ENCODE assay signal across 18 cellular contexts in genomic region chr2:226223704-226224103, GRCh38.
DNase-seq lines count a peak whose midpoint lies in the region; ATAC-seq, FAIRE-seq and TF ChIP-seq lines count a peak whose summit lies in the region.
"Had no signal": no experiment of that assay in that cellular context is flagged by ENCODE, and none has a peak within 500 bp of the region (broad histone marks: within the 10 kb centered on the region; RNA-seq: fewer than 3 reads in every experiment).

No MANE protein-coding gene starts in this region.

- TF ChIP-seq EP300 in A549 (IDR thresholded peaks at IDR 0.05) = no peak
- no peak for TF ChIP-seq EP300 in H1 (IDR thresholded peaks at IDR 0.05; ENCODE audit: borderline replicate concordance in 1 of 2, low read depth in 2 of 2, low read length in 2 of 2)

- H2BK12ac ChIP-seq in H1 (ENCODE audit: low read depth, low read length) = no peak overlapping the region

- no peaks in the 10 kb centered on the region for H3K79me1 ChIP-seq in H1 (ENCODE audit: low read depth, low read length)

- no peak overlapping the region for H3K4me2 ChIP-seq in A549
- no peak overlapping the region for H3K4me2 ChIP-seq in HCT116 (ENCODE audit: low read length)
- no peak overlapping the region for H3K4me2 ChIP-seq in H1 (ENCODE audit: insufficient read depth in 1 of 2, low read depth in 2 of 2, low read length in 2 of 2)

- no peak overlapping the region for H2BK5ac ChIP-seq in H1 (ENCODE audit: low read depth, low read length)

- H3K9ac ChIP-seq in HCT116 (ENCODE audit: low read length) = no peak overlapping the region
- no peak overlapping the region for H3K9ac ChIP-seq in H1 (replicated peaks in 1 of 4; ENCODE audit: extremely low read depth in 1 of 4, low read depth in 3 of 4, low read length in 3 of 4)
- H3K9ac ChIP-seq: GM23248 had no signal

- H4K20me1 ChIP-seq in HCT116 (ENCODE audit: insufficient read depth) = no peaks in the 10 kb centered on the region
- H4K20me1 ChIP-seq in H1 (replicated peaks in 1 of 2; ENCODE audit: control insufficient read depth in 1 of 2, insufficient read depth in 2 of 2, low read length in 2 of 2) = no peaks in the 10 kb centered on the region

- H3K36me3 ChIP-seq in HCT116 (ENCODE audit: control insufficient read depth in 1 of 2, insufficient read depth in 2 of 2, low read length in 2 of 2) = no peaks in the 10 kb centered on the region
- H3K36me3 ChIP-seq in H1 (ENCODE audit: control insufficient read depth in 2 of 4, insufficient read depth in 4 of 4, low read length in 3 of 4) = no peaks in the 10 kb centered on the region
- H3K36me3 ChIP-seq in mucosa of descending colon (ENCODE audit: low read depth) = no peaks in the 10 kb centered on the region
- no peaks in the 10 kb centered on the region for H3K36me3 ChIP-seq in CD8-positive, alpha-beta T cell (ENCODE audit: insufficient read depth, low read length)

- TF ChIP-seq CTCF in A549 (IDR thresholded peaks at IDR 0.05) (no peak), HCT116 (IDR thresholded peaks at IDR 0.05 in 2 of 3, conservative IDR thresholded peaks at IDR 0.05 in 1 of 3; ENCODE audit: borderline replicate concordance in 1 of 3, insufficient read depth in 1 of 3, low read depth in 2 of 3, low read length in 2 of 3) (no peak), H1 (IDR thresholded peaks at IDR 0.05; ENCODE audit: control extremely low read depth in 1 of 3, insufficient read depth in 1 of 3, low read depth in 1 of 3, low read length in 3 of 3) (no peak), mucosa of descending colon (IDR thresholded peaks at IDR 0.05) (no peak)
- no peak for TF ChIP-seq CTCF in CD8-positive, alpha-beta T cell (IDR thresholded peaks at IDR 0.05)

- H3K4ac ChIP-seq in H1 (replicated peaks; ENCODE audit: insufficient read length, low read depth, low read length) = no peak overlapping the region

- H3K23me2 ChIP-seq in H1 (ENCODE audit: low read depth, low read length) = no peaks in the 10 kb centered on the region

- TF ChIP-seq POLR2A in A549 (IDR thresholded peaks at IDR 0.05; ENCODE audit: low read length) (no peak), HCT116 (IDR thresholded peaks at IDR 0.05; ENCODE audit: borderline replicate concordance, extremely low read depth, insufficient read depth, insufficient read length) (no peak), H1 (IDR thresholded peaks at IDR 0.05; ENCODE audit: control extremely low read depth in 1 of 2, low read depth in 2 of 2, low read length in 2 of 2) (no peak)

- H2AFZ ChIP-seq in HCT116 (ENCODE audit: low read depth, low read length, poor library complexity, severe bottlenecking) (peak overlapping the region; percentile 2), H1 (ENCODE audit: low read length) (no peak overlapping the region)
- H2AFZ ChIP-seq: GM23248 had no signal

- H3K27ac ChIP-seq in A549 = no peak overlapping the region
- no peak overlapping the region for H3K27ac ChIP-seq in HCT116 (ENCODE audit: low read depth, low read length)
- H3K27ac ChIP-seq in H1 (ENCODE audit: low read depth, low read length) = no peak overlapping the region
- no peak overlapping the region for H3K27ac ChIP-seq in CD8-positive, alpha-beta T cell (ENCODE audit: low read depth, low read length)
- H3K27ac ChIP-seq: GM23248 had no signal

- no peak overlapping the region for H2AK5ac ChIP-seq in H1 (ENCODE audit: low read depth, low read length)

- CTCF ChIA-PET in A549 (lab: Yijun Ruan, JAX) = no interaction called here
- CTCF ChIA-PET in HCT116 (lab: Charles Lee) = no interaction called here
- CTCF ChIA-PET in H1 (lab: Charles Lee; ENCODE audit: partially characterized antibody) = no interaction called here
- CTCF ChIA-PET in CD8-positive, alpha-beta T cell (lab: Charles Lee) = no interaction called here

- no peak overlapping the region for H3K4me3 Mint-ChIP-seq in CD8-positive, alpha-beta T cell
- H3K4me3 Mint-ChIP-seq: CD4-positive, alpha-beta memory T cell; H9; HFFc6 had no signal

- TF ChIP-seq RAD21 in A549 (conservative IDR thresholded peaks at IDR 0.05 in 1 of 2, IDR thresholded peaks at IDR 0.05 in 1 of 2) = no peak
- TF ChIP-seq RAD21 in HCT116 (IDR thresholded peaks at IDR 0.05; ENCODE audit: low read depth) = no peak
- no peak for TF ChIP-seq RAD21 in H1 (IDR thresholded peaks at IDR 0.05 in 1 of 2, conservative IDR thresholded peaks at IDR 0.05 in 1 of 2; ENCODE audit: low read depth in 2 of 2, low read length in 2 of 2)

- RAD21 ChIA-PET in HCT116 (lab: Charles Lee; ENCODE audit: low non-redundant PET in 1 of 2, low total read pairs in 2 of 2, uncharacterized antibody in 2 of 2, unreplicated experiment in 2 of 2) = no interaction called here

- DNase-seq in A549 (ENCODE audit: low read depth in 1 of 2, low spot score in 1 of 2) = no peak
- DNase-seq in HCT116 (ENCODE audit: low read depth, low spot score) = no peak
- no peak for DNase-seq in H1 (ENCODE audit: low read depth in 1 of 2, low spot score in 2 of 2)
- no peak for DNase-seq in mucosa of descending colon
- no peak for DNase-seq in NCI-H2196 (lab: John Stamatoyannopoulos, UW; ENCODE audit: unreplicated experiment)
- DNase-seq in CD8-positive, alpha-beta T cell = no peak
- DNase-seq: 8988T; C1 segment of cervical spinal cord; Caco-2; CD4-positive, alpha-beta memory T cell; DMS153; DND-41; GDM1; GM23248; H9; HFFc6 had no signal

- BruUV-seq in HCT116 (replicated peaks; lab: Mats Ljungman, UMichigan) = no TSS peak

- no peak overlapping the region for H4K5ac ChIP-seq in H1 (ENCODE audit: insufficient read length, low read depth, low read length)

- no peaks in the 10 kb centered on the region for H3K9me3 Mint-ChIP-seq in CD8-positive, alpha-beta T cell
- H3K9me3 Mint-ChIP-seq: CD4-positive, alpha-beta memory T cell; H9; HFFc6 had no signal

- 83% methylated on average over 2 of the region's 2 CpGs for WGBS in A549 (ENCODE audit: missing lambda C conversion rate)
- WGBS in H1 (ENCODE audit: extremely low coverage in 1 of 2, insufficient coverage in 1 of 2, insufficient read length in 1 of 2, insufficient replicate concordance in 2 of 2, low coverage in 1 of 2, low lambda C conversion rate in 2 of 2, missing lambda C conversion rate in 1 of 2), 2 experiments = 93% methylated on average over 2 of the region's 2 CpGs; no CpG with 5 or more reads in 1 of the 2 experiments

- no peak for ATAC-seq in A549
- no peak for ATAC-seq in HCT116
- no peak for ATAC-seq in mucosa of descending colon
- ATAC-seq in CD8-positive, alpha-beta T cell = no peak
- ATAC-seq: GM12878 had no signal

- H4K91ac ChIP-seq in H1 (replicated peaks; ENCODE audit: insufficient read length, low read length) = no peak overlapping the region

- H3K23ac ChIP-seq in H1 (ENCODE audit: insufficient read length) = no peak overlapping the region

- H3K9me2 ChIP-seq in HCT116 (ENCODE audit: insufficient read depth) = no peaks in the 10 kb centered on the region

- H3K27ac Mint-ChIP-seq in CD8-positive, alpha-beta T cell = no peak overlapping the region
- H3K27ac Mint-ChIP-seq: CD4-positive, alpha-beta memory T cell; H9; HFFc6 had no signal

- FAIRE-seq in A549 (lab: Jason Lieb, UNC) = no peak
- FAIRE-seq in H1 (lab: Jason Lieb, UNC) = no peak
- FAIRE-seq: GM12878, GM19239 had no signal

- H3K56ac ChIP-seq in H1 (replicated peaks; ENCODE audit: insufficient read length, low read depth, low read length) = no peak overlapping the region

- no peaks in the 10 kb centered on the region for H3K36me3 Mint-ChIP-seq in CD8-positive, alpha-beta T cell
- H3K36me3 Mint-ChIP-seq: CD4-positive, alpha-beta memory T cell had no signal

- no peak overlapping the region for H2BK20ac ChIP-seq in H1 (ENCODE audit: low read length)

- no peak overlapping the region for H3K14ac ChIP-seq in H1 (ENCODE audit: insufficient read length)

- H3K4me1 Mint-ChIP-seq in CD8-positive, alpha-beta T cell (ENCODE audit: low read depth) = no peaks in the 10 kb centered on the region
- H3K4me1 Mint-ChIP-seq: CD4-positive, alpha-beta memory T cell; H9 had no signal

- POLR2A ChIA-PET in A549 (lab: Yijun Ruan, JAX) (no interaction called here), HCT116 (lab: Charles Lee) (no interaction called here), H1 (lab: Charles Lee; ENCODE audit: partially characterized antibody) (no interaction called here)
- POLR2A ChIA-PET in CD8-positive, alpha-beta T cell (lab: Charles Lee) = no interaction called here

- no peak overlapping the region for H2BK15ac ChIP-seq in H1 (ENCODE audit: low read length)

- H3K27me3 ChIP-seq in HCT116 (ENCODE audit: insufficient read depth, low read length) (no peaks in the 10 kb centered on the region), H1 (replicated peaks in 1 of 4; ENCODE audit: control insufficient read depth in 3 of 4, extremely low read depth in 1 of 4, insufficient read depth in 3 of 4, low read length in 3 of 4) (no peaks in the 10 kb centered on the region)
- H3K27me3 ChIP-seq in CD8-positive, alpha-beta T cell (ENCODE audit: insufficient read depth, low read length) = no peaks in the 10 kb centered on the region

- no peaks in the 10 kb centered on the region for H3K79me2 ChIP-seq in HCT116 (ENCODE audit: insufficient read depth, low read length)
- no peaks in the 10 kb centered on the region for H3K79me2 ChIP-seq in H1 (ENCODE audit: control insufficient read depth in 1 of 2, insufficient read depth in 2 of 2, low read length in 2 of 2)

- H3K27me3 Mint-ChIP-seq in CD8-positive, alpha-beta T cell (ENCODE audit: low read depth) = peaks cover 18% of the 10 kb centered on the region

- intact Hi-C loops in HCT116 (cut with micrococcal nuclease) (no loop called here), mucosa of descending colon (cut with DNase I, micrococcal nuclease) (no loop called here)
- intact Hi-C loops in CD8-positive, alpha-beta T cell (cut with DNase I, micrococcal nuclease) = no loop called here

- H3K4me1 ChIP-seq in A549 = no peaks in the 10 kb centered on the region
- H3K4me1 ChIP-seq in HCT116 (ENCODE audit: control insufficient read depth in 1 of 2, insufficient read depth in 2 of 2, low read length in 2 of 2) = peaks cover 0 to 4% of the 10 kb centered on the region in 2 experiments; a peak in 1 of 4 replicates
- no peaks in the 10 kb centered on the region for H3K4me1 ChIP-seq in H1 (replicated peaks in 1 of 4; ENCODE audit: control insufficient read depth in 3 of 4, insufficient read depth in 4 of 4, low read length in 3 of 4)
- no peaks in the 10 kb centered on the region for H3K4me1 ChIP-seq in mucosa of descending colon (ENCODE audit: low read depth)
- H3K4me1 ChIP-seq in CD8-positive, alpha-beta T cell (ENCODE audit: insufficient read depth, low read length) = no peaks in the 10 kb centered on the region
- H3K4me1 ChIP-seq: Caco-2 had no signal

- no peak overlapping the region for H2BK120ac ChIP-seq in H1 (replicated peaks; ENCODE audit: low read depth, low read length)

- H4K8ac ChIP-seq in H1 (ENCODE audit: extremely low read depth, insufficient read depth, low read length) = no peak overlapping the region

- no peak overlapping the region for H3K4me3 ChIP-seq in A549
- no peak overlapping the region for H3K4me3 ChIP-seq in HCT116 (replicated peaks in 1 of 2; ENCODE audit: low read depth in 1 of 2, low read length in 2 of 2)
- no peak overlapping the region for H3K4me3 ChIP-seq in H1 (ENCODE audit: extremely low read depth in 1 of 4, insufficient read depth in 2 of 4, low read depth in 3 of 4, low read length in 4 of 4)
- H3K4me3 ChIP-seq in mucosa of descending colon = no peak overlapping the region
- H3K4me3 ChIP-seq in CD8-positive, alpha-beta T cell (ENCODE audit: low read depth, low read length) = no peak overlapping the region
- H3K4me3 ChIP-seq: GM12878, GM23248 had no signal

- H3K9me3 ChIP-seq in A549 (no peaks in the 10 kb centered on the region), HCT116 (ENCODE audit: control insufficient read depth in 1 of 2, insufficient read depth in 1 of 2, low read depth in 1 of 2, low read length in 2 of 2) (no peaks in the 10 kb centered on the region), H1 (ENCODE audit: insufficient read depth in 2 of 2, low read depth in 1 of 2, low read length in 1 of 2) (no peaks in the 10 kb centered on the region), mucosa of descending colon (no peaks in the 10 kb centered on the region)
- no peaks in the 10 kb centered on the region for H3K9me3 ChIP-seq in CD8-positive, alpha-beta T cell (ENCODE audit: low read length)
- H3K9me3 ChIP-seq: Caco-2 had no signal

- no peak overlapping the region for H3K18ac ChIP-seq in H1 (ENCODE audit: extremely low read depth, low read length)

Comparison
In these comparisons a context has a peak if more than half of its experiments do, and no peak if none do; other contexts are left out.
1. Of the 18 proteins assayed by ChIP-seq in both H1 and A549: peak only in H1: none; only in A549: none; in both: MAFK; in neither: 17.